In genomic region chr19:33406521-33407139, GRCh38 we compare ENCODE assay signal across 1 cellular context.
A peak's percentile ranks its signal among the peaks of the same experiment; 100 is the strongest.
TF ChIP-seq lines count a peak whose summit lies in the region.

No MANE protein-coding gene starts in this region.

TF ChIP-seq in HepG2, 621 proteins besides CTCF, POLR2A, EP300 and RAD21 (continued from another document and continues in another):
- peak; percentile 32 for TF ChIP-seq UBTF (CRISPR knock-in tag; IDR thresholded peaks at IDR 0.05)
- TF ChIP-seq ZFP62 (CRISPR knock-in tag; IDR thresholded peaks at IDR 0.05), result no peak
- TF ChIP-seq MAX (IDR thresholded peaks at IDR 0.05), result peak; percentile 26; the same call in 1 of the 2 replicates
- TF ChIP-seq TFAP4 (IDR thresholded peaks at IDR 0.05; ENCODE audit: borderline replicate concordance, low read depth), result peak; percentile 54; the same call in 1 of the 2 replicates
- TF ChIP-seq ZNF225 (CRISPR knock-in tag; IDR thresholded peaks at IDR 0.05), result 0 out of 2 replicates have a peak, but pooled peaks have one; percentile 18
- no peak for TF ChIP-seq DNMT1 (CRISPR knock-in tag; IDR thresholded peaks at IDR 0.05)
- peak; percentile 63; the same call in 1 of the 2 replicates for TF ChIP-seq HINFP (CRISPR knock-in tag; IDR thresholded peaks at IDR 0.05; ENCODE audit: low read depth)
- 0 out of 2 replicates have a peak, but pooled peaks have one; percentile 56 for TF ChIP-seq ZNF691 (CRISPR knock-in tag; IDR thresholded peaks at IDR 0.05; ENCODE audit: borderline replicate concordance, low read depth)
- peak; percentile 77 for TF ChIP-seq ZFY (CRISPR knock-in tag; IDR thresholded peaks at IDR 0.05)
- TF ChIP-seq CREB3 (CRISPR knock-in tag; IDR thresholded peaks at IDR 0.05), result no peak
- 0 out of 2 replicates have a peak, but pooled peaks have one; percentile 37 for TF ChIP-seq ZBTB4 (CRISPR knock-in tag; IDR thresholded peaks at IDR 0.05; ENCODE audit: borderline replicate concordance)
- TF ChIP-seq AGO1 (IDR thresholded peaks at IDR 0.05; ENCODE audit: low read depth, low read length, poor library complexity, severe bottlenecking), result no peak
- 0 out of 2 replicates have a peak, but pooled peaks have one; percentile 24 for TF ChIP-seq BHLHE40 (IDR thresholded peaks at IDR 0.05; ENCODE audit: low read length)
- TF ChIP-seq NR3C1 (CRISPR knock-in tag; IDR thresholded peaks at IDR 0.05), result no peak
- peak; percentile 73; the same call in 1 of the 2 replicates for TF ChIP-seq ZFP91 (CRISPR knock-in tag; IDR thresholded peaks at IDR 0.05; ENCODE audit: borderline replicate concordance)
- TF ChIP-seq ZNF547 (CRISPR knock-in tag; IDR thresholded peaks at IDR 0.05), result no peak
- TF ChIP-seq MXI1 (IDR thresholded peaks at IDR 0.05; ENCODE audit: borderline replicate concordance, low read depth, low read length), result peak; percentile 33; the same call in 1 of the 3 replicates
- TF ChIP-seq MEIS1 (CRISPR knock-in tag; IDR thresholded peaks at IDR 0.05; ENCODE audit: borderline replicate concordance), result peak; percentile 73; the same call in 1 of the 2 replicates
- peak; percentile 72; the same call in 1 of the 2 replicates for TF ChIP-seq PRDM10 (CRISPR knock-in tag; IDR thresholded peaks at IDR 0.05; ENCODE audit: low read depth)
- no peak for TF ChIP-seq SOX6 (IDR thresholded peaks at IDR 0.05)
- TF ChIP-seq SOX6 (CRISPR knock-in tag; IDR thresholded peaks at IDR 0.05), result peak; percentile 48; the same call in 1 of the 2 replicates
- TF ChIP-seq ZNF687 (CRISPR knock-in tag; IDR thresholded peaks at IDR 0.05), result peak; percentile 85
- TF ChIP-seq NKX3-1 (CRISPR knock-in tag; IDR thresholded peaks at IDR 0.05), result no peak
- peak; percentile 72 for TF ChIP-seq ZNF350 (CRISPR knock-in tag; IDR thresholded peaks at IDR 0.05; ENCODE audit: borderline replicate concordance, low read depth)
